19 cellular contexts compared by ENCODE assay signal in the genomic region with DNA sequence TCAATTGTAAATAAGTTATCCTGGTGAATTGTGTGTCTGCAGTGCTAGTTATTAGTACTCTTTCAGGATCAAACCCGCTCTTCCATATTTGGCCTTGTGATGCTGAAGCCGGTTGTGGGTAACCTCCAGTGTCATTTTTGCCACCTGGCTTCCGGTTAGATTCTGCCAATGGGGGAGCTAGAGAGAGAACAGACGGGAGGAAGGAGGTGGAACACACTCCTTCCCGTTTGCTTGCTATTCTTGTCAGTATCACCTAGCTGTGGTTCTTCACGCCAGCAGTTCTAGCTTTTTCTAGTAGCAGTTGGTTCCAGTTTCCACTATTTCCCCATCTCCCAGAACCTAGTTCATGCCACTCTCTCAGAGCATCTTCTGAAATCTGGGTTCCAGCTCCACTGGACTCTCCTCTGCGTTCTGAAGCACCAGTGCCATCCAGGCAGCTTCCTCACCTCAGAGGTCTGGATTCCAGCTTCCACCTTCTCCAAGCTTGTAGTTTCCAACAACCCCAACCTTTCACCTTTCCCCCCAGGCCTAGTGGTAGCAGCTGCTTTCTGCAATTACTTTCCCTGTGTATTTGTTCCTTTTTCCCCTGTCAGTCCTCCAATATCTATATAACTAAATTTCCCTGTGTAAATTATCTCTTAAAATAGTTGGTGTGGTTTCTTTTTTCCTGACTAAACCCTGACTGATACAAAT. TPM values are rescaled to one million over a fixed set of nuclear protein-coding genes. Genes with fewer than 3 reads are reported as not detected.
DNase-seq lines count a peak whose midpoint lies in the region; ATAC-seq, FAIRE-seq and TF ChIP-seq lines count a peak whose summit lies in the region.
"Had no signal": no experiment of that assay in that cellular context is flagged by ENCODE, and none has a peak within 500 bp of the region (broad histone marks: within the 10 kb centered on the region; RNA-seq: fewer than 3 reads in every experiment).

No MANE protein-coding gene starts in this region.

- no peak overlapping the region for H3K4ac ChIP-seq in neuronal stem cell (ENCODE audit: low read length)

- TF ChIP-seq CTCF in natural killer cell (IDR thresholded peaks at IDR 0.05): no peak
- peak; percentile 14 to 23; a peak in 1 of 4 replicates for TF ChIP-seq CTCF in GM23338 (conservative IDR thresholded peaks at IDR 0.05; ENCODE audit: low read depth in 2 of 2)
- no peak for TF ChIP-seq CTCF in WTC11 (IDR thresholded peaks at IDR 0.05)
- no peak for TF ChIP-seq CTCF in kidney (IDR thresholded peaks at IDR 0.05; ENCODE audit: borderline replicate concordance, extremely low read depth, insufficient read depth)

- H3K4me2 ChIP-seq in GM23338 (no peak overlapping the region), neuronal stem cell (ENCODE audit: insufficient read depth, low read length, poor library complexity, severe bottlenecking) (no peak overlapping the region)

- H3K4me3 ChIP-seq in GM23338 (no peak overlapping the region), neuronal stem cell (ENCODE audit: low read length in 2 of 2) (peak overlapping the region in 1 of 2 donors; percentile 6), kidney (ENCODE audit: low read length in 2 of 2) (no peak overlapping the region)
- H3K4me3 ChIP-seq: body of pancreas, GM23248, lung had no signal

- H3K27ac ChIP-seq in GM23338 (ENCODE audit: low read depth): no peak overlapping the region
- no peak overlapping the region for H3K27ac ChIP-seq in neuronal stem cell (replicated peaks; ENCODE audit: low read length)
- H3K27ac ChIP-seq in kidney (ENCODE audit: low read depth in 2 of 2, low read length in 2 of 2): no peak overlapping the region
- H3K27ac ChIP-seq: GM23248 had no signal

- no peaks in the 10 kb centered on the region for H3K36me3 Mint-ChIP-seq in natural killer cell treated with Interleukin-12 subunit alpha and Interleukin-12 subunit beta and Interleukin-15 and Interleukin-18, amount 100 ng/mL, for 72 hours
- no peaks in the 10 kb centered on the region for H3K36me3 Mint-ChIP-seq in natural killer cell
- H3K36me3 Mint-ChIP-seq in GM23338 (ENCODE audit: low read depth): no peaks in the 10 kb centered on the region
- no peaks in the 10 kb centered on the region; the same call in 1 of the 2 replicates for H3K36me3 Mint-ChIP-seq in WTC11
- H3K36me3 Mint-ChIP-seq: activated naive CD4-positive, alpha-beta T cell treated with anti-CD3 and anti-CD28 coated beads, Interleukin-2, amount 50 U/mL, for 24 hours had no signal

- H3K9me3 ChIP-seq in neuronal stem cell (replicated peaks in 1 of 2; ENCODE audit: control insufficient read depth in 2 of 2, insufficient read depth in 1 of 2, low read depth in 1 of 2, low read length in 2 of 2): no peaks in the 10 kb centered on the region
- no peaks in the 10 kb centered on the region for H3K9me3 ChIP-seq in kidney (ENCODE audit: control insufficient read depth in 1 of 2, low read length in 2 of 2)
- H3K9me3 ChIP-seq: body of pancreas had no signal

- H3K27me3 Mint-ChIP-seq in natural killer cell treated with Interleukin-12 subunit alpha and Interleukin-12 subunit beta and Interleukin-15 and Interleukin-18, amount 100 ng/mL, for 72 hours: no peaks in the 10 kb centered on the region
- H3K27me3 Mint-ChIP-seq in natural killer cell (ENCODE audit: low read depth in 2 of 2): no peaks in the 10 kb centered on the region
- peaks cover 2% of the 10 kb centered on the region for H3K27me3 Mint-ChIP-seq in GM23338 (ENCODE audit: insufficient read depth, low read depth, poor library complexity)
- H3K27me3 Mint-ChIP-seq in WTC11 (ENCODE audit: low read depth): peaks cover 22% of the 10 kb centered on the region
- H3K27me3 Mint-ChIP-seq: activated naive CD4-positive, alpha-beta T cell treated with anti-CD3 and anti-CD28 coated beads, Interleukin-2, amount 50 U/mL, for 24 hours; dendritic cell treated with granulocyte-macrophage colony-stimulating factor and Interleukin-4, amounts not matched to agents 40 ng/mL and 50 ng/mL, for 4 days had no signal

- POLR2A ChIA-PET in WTC11 (lab: Charles Lee): interaction anchor here (0.7 kb wide), 1 partner anchor 48 kb away, joined by 5 read pairs; no protein-coding TSS in a partner anchor

- WGBS in neuronal stem cell (ENCODE audit: extremely low coverage in 2 of 2, insufficient read length in 2 of 2, insufficient replicate concordance in 1 of 2), 2 donors: no CpG with 5 or more reads among the region's 7 CpGs

- H3K23ac ChIP-seq in neuronal stem cell (ENCODE audit: low read depth, low read length, poor library complexity): no peak overlapping the region

- no peak overlapping the region for H3K4me3 Mint-ChIP-seq in natural killer cell treated with Interleukin-12 subunit alpha and Interleukin-12 subunit beta and Interleukin-15 and Interleukin-18, amount 100 ng/mL, for 72 hours
- H3K4me3 Mint-ChIP-seq in natural killer cell (no peak overlapping the region), GM23338 (no peak overlapping the region), WTC11 (no peak overlapping the region)
- H3K4me3 Mint-ChIP-seq: activated naive CD4-positive, alpha-beta T cell treated with anti-CD3 and anti-CD28 coated beads, Interleukin-2, amount 50 U/mL, for 24 hours; dendritic cell treated with granulocyte-macrophage colony-stimulating factor and Interleukin-4, amounts not matched to agents 40 ng/mL and 50 ng/mL, for 4 days; nephron progenitor cell had no signal

- H3F3A ChIP-seq in GM23338 (replicated peaks; ENCODE audit: low read depth): no peaks in the 10 kb centered on the region

- no peak overlapping the region for H2AK5ac ChIP-seq in neuronal stem cell (ENCODE audit: low read depth, low read length)

- H2BK15ac ChIP-seq in neuronal stem cell (ENCODE audit: low read length): no peak overlapping the region

- H3K36me3 ChIP-seq in GM23338 (ENCODE audit: insufficient read depth) (no peaks in the 10 kb centered on the region), neuronal stem cell (replicated peaks in 1 of 2; ENCODE audit: control insufficient read depth in 2 of 2, insufficient read depth in 2 of 2, low read length in 2 of 2) (no peaks in the 10 kb centered on the region), kidney (ENCODE audit: control insufficient read depth in 1 of 2, insufficient read depth in 2 of 2, low read length in 2 of 2) (no peaks in the 10 kb centered on the region)

- H3K9ac ChIP-seq in neuronal stem cell (ENCODE audit: low read depth, low read length, poor library complexity): no peak overlapping the region
- H3K9ac ChIP-seq in kidney (ENCODE audit: low read length in 2 of 2): no peak overlapping the region
- H3K9ac ChIP-seq: GM23248 had no signal

- H2BK12ac ChIP-seq in neuronal stem cell (ENCODE audit: low read length): no peak overlapping the region

- H3K79me1 ChIP-seq in neuronal stem cell (ENCODE audit: low read depth, low read length): peaks cover 2% of the 10 kb centered on the region

- no peaks in the 10 kb centered on the region for H3K27me3 ChIP-seq in GM23338 (ENCODE audit: insufficient read depth)
- no peaks in the 10 kb centered on the region for H3K27me3 ChIP-seq in neuronal stem cell (ENCODE audit: control insufficient read depth in 3 of 3, insufficient read depth in 3 of 3, low read depth in 1 of 3, low read length in 3 of 3)
- H3K27me3 ChIP-seq: body of pancreas had no signal

- no peaks in the 10 kb centered on the region for H4K20me1 ChIP-seq in GM23338 (replicated peaks; ENCODE audit: insufficient read depth)

- peak overlapping the region; percentile 31 to 73 for H3K27ac Mint-ChIP-seq in natural killer cell treated with Interleukin-12 subunit alpha and Interleukin-12 subunit beta and Interleukin-15 and Interleukin-18, amount 100 ng/mL, for 72 hours
- H3K27ac Mint-ChIP-seq in natural killer cell: peak overlapping the region in 1 of 2 donors; percentile 39
- H3K27ac Mint-ChIP-seq in GM23338: no peak overlapping the region
- H3K27ac Mint-ChIP-seq in WTC11: no peak overlapping the region
- H3K27ac Mint-ChIP-seq: activated naive CD4-positive, alpha-beta T cell treated with anti-CD3 and anti-CD28 coated beads, Interleukin-2, amount 50 U/mL, for 24 hours; dendritic cell treated with granulocyte-macrophage colony-stimulating factor and Interleukin-4, amounts not matched to agents 40 ng/mL and 50 ng/mL, for 4 days; nephron progenitor cell had no signal

- peak; percentile 55 to 66 for ATAC-seq in natural killer cell treated with Interleukin-12 subunit alpha and Interleukin-12 subunit beta and Interleukin-15 and Interleukin-18, amount 100 ng/mL, for 72 hours
- ATAC-seq in natural killer cell (no peak), GM23338 (peak; percentile 48; the same call in 2 of the 3 replicates), WTC11 (peak; percentile 71)
- ATAC-seq: body of pancreas, Right ventricle myocardium inferior had no signal

- no peaks in the 10 kb centered on the region for H3K4me1 ChIP-seq in GM23338 (ENCODE audit: insufficient read depth)
- H3K4me1 ChIP-seq in neuronal stem cell (ENCODE audit: control insufficient read depth in 2 of 2, insufficient read depth in 1 of 2, low read depth in 1 of 2, low read length in 2 of 2): no peaks in the 10 kb centered on the region
- H3K4me1 ChIP-seq in kidney (ENCODE audit: control insufficient read depth in 1 of 2, insufficient read depth in 1 of 2, low read depth in 1 of 2, low read length in 2 of 2): no peaks in the 10 kb centered on the region

- no peak overlapping the region for H3K14ac ChIP-seq in neuronal stem cell (ENCODE audit: low read length)

- H2BK120ac ChIP-seq in neuronal stem cell (ENCODE audit: low read depth, low read length): no peak overlapping the region

- no peaks in the 10 kb centered on the region for H3K9me3 Mint-ChIP-seq in natural killer cell treated with Interleukin-12 subunit alpha and Interleukin-12 subunit beta and Interleukin-15 and Interleukin-18, amount 100 ng/mL, for 72 hours
- H3K9me3 Mint-ChIP-seq in natural killer cell: no peaks in the 10 kb centered on the region
- H3K9me3 Mint-ChIP-seq in GM23338: peaks cover 7% of the 10 kb centered on the region; the same call in 2 of the 3 replicates
- peaks cover 15% of the 10 kb centered on the region for H3K9me3 Mint-ChIP-seq in WTC11
- H3K9me3 Mint-ChIP-seq: activated naive CD4-positive, alpha-beta T cell treated with anti-CD3 and anti-CD28 coated beads, Interleukin-2, amount 50 U/mL, for 24 hours; dendritic cell treated with granulocyte-macrophage colony-stimulating factor and Interleukin-4, amounts not matched to agents 40 ng/mL and 50 ng/mL, for 4 days; nephron progenitor cell had no signal

- CTCF ChIA-PET in WTC11 (lab: Charles Lee): interaction anchor here (0.6 kb wide), 1 partner anchor 17 kb away, joined by 3 read pairs; no protein-coding TSS in a partner anchor

- intact Hi-C loops in natural killer cell (cut with micrococcal nuclease) (no loop called here), kidney (cut with DNase I) (no loop called here)

- H4K8ac ChIP-seq in neuronal stem cell (ENCODE audit: low read depth, low read length): no peak overlapping the region

- no peaks in the 10 kb centered on the region for H3K79me2 ChIP-seq in GM23338 (replicated peaks; ENCODE audit: insufficient read depth)

- DNase-seq in natural killer cell treated with Interleukin-12 subunit alpha and Interleukin-12 subunit beta and Interleukin-15 and Interleukin-18, amount 100 ng/mL, for 72 hours (ENCODE audit: low spot score): no peak
- DNase-seq in natural killer cell: no peak
- DNase-seq in GM23338 (ENCODE audit: low spot score): peak; percentile 32
- DNase-seq in WTC11 (ENCODE audit: low spot score): no peak
- no peak for DNase-seq in neuronal stem cell (ENCODE audit: low spot score)
- no peak for DNase-seq in kidney
- DNase-seq in Ammon's horn (ENCODE audit: low spot score): no peak
- DNase-seq in stimulated activated CD4-positive, alpha-beta T cell treated with anti-CD3 and anti-CD28 coated beads, Interleukin-15, amount 100 ng/mL, for 24 hours: no peak
- DNase-seq: activated T-cell treated with anti-CD3 and anti-CD28 coated beads for 4 hours, body of pancreas, erythroblast, GM23248, NCI-H1436 treated with DMSO at 0.1 percent for 48 hours, NCI-H345, nephron progenitor cell had no signal

- H4K91ac ChIP-seq in neuronal stem cell (ENCODE audit: low read depth, low read length, poor library complexity): no peak overlapping the region

- H3K18ac ChIP-seq in neuronal stem cell (ENCODE audit: low read length): peak overlapping the region; percentile 28

- no peaks in the 10 kb centered on the region for H3K9me2 ChIP-seq in GM23338 (ENCODE audit: insufficient read depth)

- peaks cover 7 to 20% of the 10 kb centered on the region in 2 donors for H3K4me1 Mint-ChIP-seq in natural killer cell treated with Interleukin-12 subunit alpha and Interleukin-12 subunit beta and Interleukin-15 and Interleukin-18, amount 100 ng/mL, for 72 hours (ENCODE audit: low read depth in 2 of 2)
- H3K4me1 Mint-ChIP-seq in natural killer cell (peaks cover 5 to 12% of the 10 kb centered on the region in 2 donors), GM23338 (no peaks in the 10 kb centered on the region), WTC11 (no peaks in the 10 kb centered on the region)
- H3K4me1 Mint-ChIP-seq: nephron progenitor cell had no signal

- FAIRE-seq in kidney (lab: Jason Lieb, UNC): no peak

- no peak overlapping the region for H2BK5ac ChIP-seq in neuronal stem cell (ENCODE audit: low read length)

- H2AFZ ChIP-seq in GM23338: no peak overlapping the region; the same call in 1 of the 2 replicates
- H2AFZ ChIP-seq in neuronal stem cell (ENCODE audit: low read length): peak overlapping the region; percentile 49
- H2AFZ ChIP-seq: GM23248 had no signal

RNA-seq across cellular contexts. Expression of gene PTP4A1, which starts 46.9 kb away (rescaled TPM):
- 10 to 100 TPM; 66.4 to 71.3 TPM for total RNA-seq in natural killer cell treated with Interleukin-12 subunit alpha and Interleukin-12 subunit beta and Interleukin-15 and Interleukin-18, amount 100 ng/mL, for 72 hours
- total RNA-seq in natural killer cell (100 to 1,000 TPM; 113 to 185 (median 130) TPM), WTC11 (2021) (51.4 to 56.9 TPM (median 55.0 TPM) in 3 replicates), kidney (43.7 TPM)
- 96.9 and 99.0 TPM in 2 replicates for total RNA-seq in GM23338 (2014; rRNA removed; shearing (Covaris generic))
- polyA plus RNA-seq in GM23338 (2016; fragmentation: Nextera tagmentation; extraction: Ambion mirVana) (88.6 and 102 TPM in 2 replicates), kidney (ENCODE audit: insufficient read depth, low read depth, low replicate concordance) (16.5 TPM)
- polyA plus RNA-seq in neuronal stem cell (2013, experiment 1 of 2): 64.7 TPM
- 69.5 TPM for polyA plus RNA-seq in neuronal stem cell (2013, experiment 2 of 2)

Comparison
In these comparisons a context has a peak if more than half of its experiments do, and no peak if none do; other contexts are left out.
1. ATAC-seq: peak in natural killer cell treated with Interleukin-12 subunit alpha and Interleukin-12 subunit beta and Interleukin-15 and Interleukin-18, amount 100 ng/mL, for 72 hours (2 of 2), GM23338 (single experiment) and WTC11 (single experiment); none in natural killer cell (0 of 3).
2. H3K27ac Mint-ChIP-seq: peak in natural killer cell treated with Interleukin-12 subunit alpha and Interleukin-12 subunit beta and Interleukin-15 and Interleukin-18, amount 100 ng/mL, for 72 hours (2 of 2); none in GM23338 (single experiment) and WTC11 (single experiment).
3. CTCF ChIP-seq: peak in GM23338 (2 of 2); none in natural killer cell (single experiment), WTC11 (single experiment) and kidney (single experiment).